Comparison of ENCODE assay signal across 1 cellular context in genomic region chr3:195839260-195840010, GRCh38.
TF ChIP-seq lines count a peak whose summit lies in the region.

No MANE protein-coding gene starts in this region.

TF ChIP-seq in WTC11, 78 proteins besides CTCF, POLR2A, EP300 and RAD21 (continued from another document):
- TF ChIP-seq STAT6 (CRISPR knock-in tag; conservative IDR thresholded peaks at IDR 0.05; ENCODE audit: low read depth) (no peak), TEAD1 (CRISPR knock-in tag; IDR thresholded peaks at IDR 0.05) (no peak), ZNF416 (CRISPR knock-in tag; IDR thresholded peaks at IDR 0.05) (no peak), ESRRA (CRISPR knock-in tag; IDR thresholded peaks at IDR 0.05; ENCODE audit: borderline replicate concordance) (no peak), SMAD4 (CRISPR knock-in tag; IDR thresholded peaks at IDR 0.05) (no peak), ZNF232 (CRISPR knock-in tag; IDR thresholded peaks at IDR 0.05) (no peak)
- TF ChIP-seq, protein P1, sequence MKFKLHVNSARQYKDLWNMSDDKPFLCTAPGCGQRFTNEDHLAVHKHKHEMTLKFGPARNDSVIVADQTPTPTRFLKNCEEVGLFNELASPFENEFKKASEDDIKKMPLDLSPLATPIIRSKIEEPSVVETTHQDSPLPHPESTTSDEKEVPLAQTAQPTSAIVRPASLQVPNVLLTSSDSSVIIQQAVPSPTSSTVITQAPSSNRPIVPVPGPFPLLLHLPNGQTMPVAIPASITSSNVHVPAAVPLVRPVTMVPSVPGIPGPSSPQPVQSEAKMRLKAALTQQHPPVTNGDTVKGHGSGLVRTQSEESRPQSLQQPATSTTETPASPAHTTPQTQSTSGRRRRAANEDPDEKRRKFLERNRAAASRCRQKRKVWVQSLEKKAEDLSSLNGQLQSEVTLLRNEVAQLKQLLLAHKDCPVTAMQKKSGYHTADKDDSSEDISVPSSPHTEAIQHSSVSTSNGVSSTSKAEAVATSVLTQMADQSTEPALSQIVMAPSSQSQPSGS (CRISPR knock-in tag; IDR thresholded peaks at IDR 0.05; ENCODE audit: borderline replicate concordance, low read depth) = no peak
- TF ChIP-seq, protein P2, sequence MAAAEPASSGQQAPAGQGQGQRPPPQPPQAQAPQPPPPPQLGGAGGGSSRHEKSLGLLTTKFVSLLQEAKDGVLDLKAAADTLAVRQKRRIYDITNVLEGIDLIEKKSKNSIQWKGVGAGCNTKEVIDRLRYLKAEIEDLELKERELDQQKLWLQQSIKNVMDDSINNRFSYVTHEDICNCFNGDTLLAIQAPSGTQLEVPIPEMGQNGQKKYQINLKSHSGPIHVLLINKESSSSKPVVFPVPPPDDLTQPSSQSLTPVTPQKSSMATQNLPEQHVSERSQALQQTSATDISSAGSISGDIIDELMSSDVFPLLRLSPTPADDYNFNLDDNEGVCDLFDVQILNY (CRISPR knock-in tag; IDR thresholded peaks at IDR 0.05) = no peak
